ENCODE assay signal across 26 cellular contexts in genomic region chr11:105929381-105929955, GRCh38.
DNase-seq lines count a peak whose midpoint lies in the region; ATAC-seq and TF ChIP-seq lines count a peak whose summit lies in the region.
"Had no signal": no experiment of that assay in that cellular context is flagged by ENCODE, and none has a peak within 500 bp of the region (broad histone marks: within the 10 kb centered on the region; RNA-seq: fewer than 3 reads in every experiment).

No MANE protein-coding gene starts in this region.

- H4K20me1 ChIP-seq in MM.1S (ENCODE audit: insufficient read depth, low read length) (no peaks in the 10 kb centered on the region), neural cell (ENCODE audit: insufficient read depth) (no peaks in the 10 kb centered on the region)
- H4K20me1 ChIP-seq: BLaER1 treated with 17β-estradiol and CSF1 and Interleukin-3, amounts not matched to agents 10 nM and 100 nM had no signal

- H3K27ac ChIP-seq in MM.1S (ENCODE audit: low read length) (no peak overlapping the region), foreskin keratinocyte (no peak overlapping the region), neural cell (ENCODE audit: low read length) (peak overlapping the region; percentile 45)
- H3K27ac ChIP-seq: BLaER1 treated with 17β-estradiol and CSF1 and Interleukin-3, amounts not matched to agents 10 nM and 100 nM had no signal

- no peaks in the 10 kb centered on the region for H3K9me3 Mint-ChIP-seq in activated T-cell treated with anti-CD3 and anti-CD28 coated beads, Interleukin-2, amount 50 U/mL, for 4 hours
- H3K9me3 Mint-ChIP-seq: IgD-negative memory B cell had no signal

- H3F3A ChIP-seq in MM.1S (ENCODE audit: insufficient read depth, low read length) = no peaks in the 10 kb centered on the region
- H3F3A ChIP-seq in neural cell (ENCODE audit: insufficient read depth, low read length, poor library complexity, severe bottlenecking) = no peaks in the 10 kb centered on the region

- no peaks in the 10 kb centered on the region for H3K9me2 ChIP-seq in MM.1S (replicated peaks; ENCODE audit: insufficient read depth, low read length)
- no peaks in the 10 kb centered on the region for H3K9me2 ChIP-seq in neural cell (ENCODE audit: insufficient read depth, low read length)

- H3K79me2 ChIP-seq in MM.1S (ENCODE audit: low read length) (no peaks in the 10 kb centered on the region), neural cell (replicated peaks; ENCODE audit: insufficient read depth, low read length) (no peaks in the 10 kb centered on the region)

- TF ChIP-seq RAD21 in neural cell (conservative IDR thresholded peaks at IDR 0.05) = no peak

- H3K4me3 ChIP-seq in MM.1S (ENCODE audit: low read length) (no peak overlapping the region), adipocyte (ENCODE audit: low read length) (peak overlapping the region; percentile 22), neural cell (ENCODE audit: low read length) (peak overlapping the region; percentile 14)
- H3K4me3 ChIP-seq: BLaER1 treated with 17β-estradiol and CSF1 and Interleukin-3, amounts not matched to agents 10 nM and 100 nM; GM12878 had no signal

- H3K4me1 Mint-ChIP-seq in activated T-cell treated with anti-CD3 and anti-CD28 coated beads, Interleukin-2, amount 50 U/mL, for 4 hours (ENCODE audit: low read depth) = no peaks in the 10 kb centered on the region
- H3K4me1 Mint-ChIP-seq: CD4-positive, alpha-beta memory T cell; IgD-negative memory B cell had no signal

- H3K9me3 ChIP-seq in MM.1S (replicated peaks; ENCODE audit: insufficient read depth, low read length) (no peaks in the 10 kb centered on the region), adipocyte (ENCODE audit: control insufficient read depth, low read length) (no peaks in the 10 kb centered on the region), neural cell (ENCODE audit: low read length) (no peaks in the 10 kb centered on the region)
- H3K9me3 ChIP-seq: BLaER1 treated with 17β-estradiol and CSF1 and Interleukin-3, amounts not matched to agents 10 nM and 100 nM; Caco-2 had no signal

- H3K4me3 Mint-ChIP-seq in activated T-cell treated with anti-CD3 and anti-CD28 coated beads, Interleukin-2, amount 50 U/mL, for 4 hours = no peak overlapping the region
- H3K4me3 Mint-ChIP-seq: CD4-positive, alpha-beta memory T cell; HFFc6; IgD-negative memory B cell had no signal

- no peaks in the 10 kb centered on the region for H3K36me3 ChIP-seq in MM.1S (replicated peaks; ENCODE audit: insufficient read depth, low read length)
- no peaks in the 10 kb centered on the region for H3K36me3 ChIP-seq in adipocyte (ENCODE audit: control insufficient read depth, insufficient read depth, low read length, severe bottlenecking)
- no peaks in the 10 kb centered on the region for H3K36me3 ChIP-seq in neural cell (ENCODE audit: insufficient read depth, low read length)
- H3K36me3 ChIP-seq: BLaER1 treated with 17β-estradiol and CSF1 and Interleukin-3, amounts not matched to agents 10 nM and 100 nM had no signal

- DNase-seq in MM.1S = peak; percentile 9
- DNase-seq in adipocyte (ENCODE audit: low read depth) = no peak
- no peak for DNase-seq in foreskin keratinocyte
- DNase-seq in activated T-cell treated with anti-CD3 and anti-CD28 coated beads, Interleukin-2, amount 50 U/mL, for 4 hours = no peak
- no peak for DNase-seq in activated CD8-positive, alpha-beta memory T cell treated with anti-CD3 and anti-CD28 coated beads, Interleukin-2, amount 50 U/mL, for 48 hours
- DNase-seq: ACHN; Caco-2; CD4-positive, alpha-beta memory T cell; DMS 273 treated with DMSO at 0.1 percent for 48 hours; DMS79 treated with DMSO at 0.1 percent for 48 hours; H7; HFFc6; MV-4-11; NCI-H1694; NCI-H2081; NCI-H2171; NCI-H345; NCI-H524; NCI-H774; Right ventricle myocardium superior had no signal

- peak; percentile 94 for TF ChIP-seq EP300 in neural cell (conservative IDR thresholded peaks at IDR 0.05; ENCODE audit: poor library complexity, severe bottlenecking)

- H3K27me3 Mint-ChIP-seq in activated T-cell treated with anti-CD3 and anti-CD28 coated beads, Interleukin-2, amount 50 U/mL, for 4 hours (ENCODE audit: low read depth) = peaks cover 2% of the 10 kb centered on the region

- no peaks in the 10 kb centered on the region for H3K27me3 ChIP-seq in MM.1S (replicated peaks; ENCODE audit: insufficient read depth, low read length)
- no peaks in the 10 kb centered on the region for H3K27me3 ChIP-seq in adipocyte (replicated peaks; ENCODE audit: control insufficient read depth, insufficient read depth, low read length)
- H3K27me3 ChIP-seq in foreskin keratinocyte = peaks cover 7% of the 10 kb centered on the region
- no peaks in the 10 kb centered on the region for H3K27me3 ChIP-seq in neural cell (ENCODE audit: insufficient read depth, low read depth, low read length)
- H3K27me3 ChIP-seq: BLaER1 treated with 17β-estradiol and CSF1 and Interleukin-3, amounts not matched to agents 10 nM and 100 nM had no signal

- peak; percentile 11 for ATAC-seq in foreskin keratinocyte
- no peak for ATAC-seq in GM21786 (IDR thresholded peaks at IDR 0.05; ENCODE audit: unreplicated experiment)
- ATAC-seq in activated T-cell treated with anti-CD3 and anti-CD28 coated beads, Interleukin-2, amount 50 U/mL, for 4 hours = no peak
- no peak for ATAC-seq in GM21423 (IDR thresholded peaks at IDR 0.05; ENCODE audit: unreplicated experiment)
- ATAC-seq: GM12878 had no signal

- no peak overlapping the region for H2AFZ ChIP-seq in MM.1S (ENCODE audit: low read length)
- no peak overlapping the region for H2AFZ ChIP-seq in neural cell (ENCODE audit: low read depth, low read length)

- H3K9ac ChIP-seq in MM.1S (ENCODE audit: low read length) = no peak overlapping the region
- H3K9ac ChIP-seq in adipocyte (ENCODE audit: low read length) = no peak overlapping the region
- H3K9ac ChIP-seq in neural cell (ENCODE audit: low read length) = no peak overlapping the region
- H3K9ac ChIP-seq: BLaER1 treated with 17β-estradiol and CSF1 and Interleukin-3, amounts not matched to agents 10 nM and 100 nM had no signal

- H3K4me2 ChIP-seq in MM.1S (ENCODE audit: low read depth, low read length) (no peak overlapping the region), neural cell (ENCODE audit: low read length) (peak overlapping the region; percentile 2)
- H3K4me2 ChIP-seq: BLaER1 treated with 17β-estradiol and CSF1 and Interleukin-3, amounts not matched to agents 10 nM and 100 nM had no signal

- no peaks in the 10 kb centered on the region for H3K4me1 ChIP-seq in MM.1S (ENCODE audit: low read length)
- peaks cover 20% of the 10 kb centered on the region for H3K4me1 ChIP-seq in adipocyte (ENCODE audit: control insufficient read depth, insufficient read depth, low read length)
- no peaks in the 10 kb centered on the region for H3K4me1 ChIP-seq in foreskin keratinocyte
- H3K4me1 ChIP-seq: BLaER1 treated with 17β-estradiol and CSF1 and Interleukin-3, amounts not matched to agents 10 nM and 100 nM had no signal

- TF ChIP-seq CTCF in MM.1S (IDR thresholded peaks at IDR 0.05; ENCODE audit: low read length) = no peak
- no peak for TF ChIP-seq CTCF in foreskin keratinocyte (conservative IDR thresholded peaks at IDR 0.05)
- no peak for TF ChIP-seq CTCF in neural cell (IDR thresholded peaks at IDR 0.05; ENCODE audit: poor library complexity, severe bottlenecking)

- H3K36me3 Mint-ChIP-seq in activated T-cell treated with anti-CD3 and anti-CD28 coated beads, Interleukin-2, amount 50 U/mL, for 4 hours (ENCODE audit: insufficient read depth) = no peaks in the 10 kb centered on the region
- H3K36me3 Mint-ChIP-seq: CD4-positive, alpha-beta memory T cell; IgD-negative memory B cell had no signal

TF ChIP-seq in neural cell, 6 proteins besides CTCF, POLR2A, EP300 and RAD21:
- peak; percentile 90 for TF ChIP-seq POLR2AphosphoS5 (IDR thresholded peaks at IDR 0.05)
- no peak for TF ChIP-seq MXI1 (conservative IDR thresholded peaks at IDR 0.05; ENCODE audit: poor library complexity, severe bottlenecking)
- no peak for TF ChIP-seq SMC3 (conservative IDR thresholded peaks at IDR 0.05; ENCODE audit: poor library complexity)
- TF ChIP-seq TAF1 (IDR thresholded peaks at IDR 0.05; ENCODE audit: low read depth) = no peak
- TF ChIP-seq EZH2 (IDR thresholded peaks at IDR 0.05; ENCODE audit: borderline replicate concordance, insufficient read depth, low read length, poor library complexity, severe bottlenecking) = no peak
- peak; percentile 9 for TF ChIP-seq REST (IDR thresholded peaks at IDR 0.05; ENCODE audit: borderline replicate concordance)
TF ChIP-seq in neural cell: peak in this region for 2.
